ENCODE assay signal across 2 cellular contexts in the genomic region with DNA sequence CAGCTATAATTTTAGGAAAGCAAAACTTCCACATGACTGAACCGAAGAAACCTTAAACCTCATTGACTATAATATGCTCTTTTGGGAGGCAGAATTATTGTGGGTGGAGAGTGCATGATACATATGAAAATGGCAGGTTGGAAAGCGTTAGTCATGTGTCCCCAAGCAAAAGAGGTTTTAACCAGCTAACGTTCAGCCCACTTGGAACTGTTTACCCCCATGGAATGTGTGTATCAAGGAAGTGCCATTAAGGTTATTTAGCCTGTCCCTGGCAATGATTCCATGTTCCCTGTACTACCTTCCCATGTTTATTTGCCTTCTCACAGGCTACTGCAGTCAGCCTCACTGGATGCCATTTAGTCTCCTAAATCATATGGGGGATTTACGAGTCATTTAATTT.
TF ChIP-seq lines count a peak whose summit lies in the region.

No MANE protein-coding gene starts in this region.

TF ChIP-seq in IMR-90, 13 proteins besides CTCF, POLR2A, EP300 and RAD21:
- no peak for TF ChIP-seq FOS (IDR thresholded peaks at IDR 0.05; ENCODE audit: low read depth, low read length)
- TF ChIP-seq, protein P1, sequence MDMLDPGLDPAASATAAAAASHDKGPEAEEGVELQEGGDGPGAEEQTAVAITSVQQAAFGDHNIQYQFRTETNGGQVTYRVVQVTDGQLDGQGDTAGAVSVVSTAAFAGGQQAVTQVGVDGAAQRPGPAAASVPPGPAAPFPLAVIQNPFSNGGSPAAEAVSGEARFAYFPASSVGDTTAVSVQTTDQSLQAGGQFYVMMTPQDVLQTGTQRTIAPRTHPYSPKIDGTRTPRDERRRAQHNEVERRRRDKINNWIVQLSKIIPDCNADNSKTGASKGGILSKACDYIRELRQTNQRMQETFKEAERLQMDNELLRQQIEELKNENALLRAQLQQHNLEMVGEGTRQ (IDR thresholded peaks at IDR 0.05; ENCODE audit: low read depth, low read length): no peak
- no peak for TF ChIP-seq RFX5 (IDR thresholded peaks at IDR 0.05; ENCODE audit: low read depth, low read length)
- TF ChIP-seq CEBPB (IDR thresholded peaks at IDR 0.05; ENCODE audit: low read depth, low read length): no peak
- TF ChIP-seq MAFK (IDR thresholded peaks at IDR 0.05; ENCODE audit: low read depth, low read length): no peak
- no peak for TF ChIP-seq RCOR1 (IDR thresholded peaks at IDR 0.05; ENCODE audit: insufficient replicate concordance, low read length)
- TF ChIP-seq SMC3 (IDR thresholded peaks at IDR 0.05; ENCODE audit: low read depth, low read length): no peak
- TF ChIP-seq BHLHE40 (IDR thresholded peaks at IDR 0.05; ENCODE audit: low read depth, low read length): no peak
- no peak for TF ChIP-seq MXI1 (IDR thresholded peaks at IDR 0.05; ENCODE audit: borderline replicate concordance, low read depth, low read length)
- TF ChIP-seq NFE2L2 (IDR thresholded peaks at IDR 0.05; ENCODE audit: low read depth, low read length): no peak
TF ChIP-seq in IMR-90: peak in this region for 0.

TF ChIP-seq in endothelial cell of umbilical vein, 7 proteins besides CTCF, POLR2A, EP300 and RAD21:
- TF ChIP-seq MAX (IDR thresholded peaks at IDR 0.05; ENCODE audit: insufficient read depth, insufficient read length) (no peak), JUN (IDR thresholded peaks at IDR 0.05; ENCODE audit: borderline replicate concordance, insufficient read depth, insufficient read length, low read depth) (no peak), MYC (IDR thresholded peaks at IDR 0.05; ENCODE audit: low read depth, low read length) (no peak), FOS (IDR thresholded peaks at IDR 0.05; ENCODE audit: borderline replicate concordance, insufficient read depth, low read length) (no peak), GATA2 (IDR thresholded peaks at IDR 0.05; ENCODE audit: insufficient read depth, insufficient read length, low read depth, low read length) (no peak), POLR2AphosphoS5 (IDR thresholded peaks at IDR 0.05; ENCODE audit: insufficient read depth, low read depth, low read length) (no peak), EZH2 (IDR thresholded peaks at IDR 0.05; ENCODE audit: borderline replicate concordance, low read depth, low read length, severe bottlenecking) (no peak)
